Comparison of ENCODE assay signal across 13 cellular contexts in genomic region chr20:49687595-49688567, GRCh38. TPM values are rescaled to one million over a fixed set of nuclear protein-coding genes. Genes with fewer than 3 reads are reported as not detected.
DNase-seq lines count a peak whose midpoint lies in the region; ATAC-seq and TF ChIP-seq lines count a peak whose summit lies in the region.
"Had no signal": no experiment of that assay in that cellular context is flagged by ENCODE, and none has a peak within 500 bp of the region (broad histone marks: within the 10 kb centered on the region; RNA-seq: fewer than 3 reads in every experiment).

No MANE protein-coding gene starts in this region.

- H3K27me3 ChIP-seq in breast epithelium (no peaks in the 10 kb centered on the region), adipocyte (replicated peaks; ENCODE audit: control insufficient read depth, insufficient read depth, low read length) (no peaks in the 10 kb centered on the region), lung (ENCODE audit: control insufficient read depth, insufficient read depth) (no peaks in the 10 kb centered on the region), aorta (ENCODE audit: control insufficient read depth in 1 of 2, insufficient read depth in 2 of 2, low read length in 1 of 2) (no peaks in the 10 kb centered on the region)

- H3K9me3 ChIP-seq in breast epithelium (no peaks in the 10 kb centered on the region), adipocyte (ENCODE audit: control insufficient read depth, low read length) (no peaks in the 10 kb centered on the region), lung (ENCODE audit: control insufficient read depth in 2 of 2, insufficient read depth in 1 of 2, low read length in 1 of 2) (no peaks in the 10 kb centered on the region), aorta (ENCODE audit: control insufficient read depth, low read length) (no peaks in the 10 kb centered on the region)

- H3K4me3 Mint-ChIP-seq in MCF 10A (ENCODE audit: unreplicated experiment) = no peak overlapping the region
- H3K4me3 Mint-ChIP-seq: activated naive CD4-positive, alpha-beta T cell treated with anti-CD3 and anti-CD28 coated beads, Interleukin-2, amount 10 ng/mL, durations not matched to agents 7 days and 5 days; naive B cell had no signal

- H3K4me1 ChIP-seq in breast epithelium (no peaks in the 10 kb centered on the region), adipocyte (ENCODE audit: control insufficient read depth, insufficient read depth, low read length) (peaks cover 50% of the 10 kb centered on the region), lung (ENCODE audit: control insufficient read depth in 2 of 2, insufficient read depth in 2 of 2, low read length in 2 of 2) (peaks cover 9 to 40% of the 10 kb centered on the region in 2 donors), aorta (ENCODE audit: control insufficient read depth in 1 of 2, insufficient read depth in 2 of 2, low read length in 2 of 2) (peaks cover 6 to 22% of the 10 kb centered on the region in 2 donors)

- ATAC-seq in lung (ENCODE audit: insufficient read depth, low FRiP score) = no peak
- peak; percentile 48 for ATAC-seq in aorta (ENCODE audit: low FRiP score)
- no peak for ATAC-seq in HG02884 (IDR thresholded peaks at IDR 0.05; ENCODE audit: unreplicated experiment)

- BruUV-seq in MCF 10A (replicated peaks; lab: Mats Ljungman, UMichigan) = no TSS peak

- H3K27me3 Mint-ChIP-seq in MCF 10A (ENCODE audit: insufficient read depth, unreplicated experiment) = no peaks in the 10 kb centered on the region
- H3K27me3 Mint-ChIP-seq: activated naive CD4-positive, alpha-beta T cell treated with anti-CD3 and anti-CD28 coated beads, Interleukin-2, amount 10 ng/mL, durations not matched to agents 7 days and 5 days; naive B cell had no signal

- WGBS in lung, 2 donors = 78 to 81% methylated on average over 4 of the region's 4 CpGs
- WGBS in aorta, 2 donors = 55 to 57% methylated on average over 4 of the region's 4 CpGs

- H3K4me3 ChIP-seq in breast epithelium (no peak overlapping the region), adipocyte (ENCODE audit: low read length) (no peak overlapping the region), lung (no peak overlapping the region), aorta (ENCODE audit: low read length in 2 of 2) (no peak overlapping the region)

- H3K4me1 Mint-ChIP-seq in MCF 10A (ENCODE audit: insufficient read depth, unreplicated experiment) = peaks cover 42% of the 10 kb centered on the region

- H3K27ac Mint-ChIP-seq in MCF 10A (ENCODE audit: low read depth, unreplicated experiment) = peak overlapping the region; percentile 66
- H3K27ac Mint-ChIP-seq: activated naive CD4-positive, alpha-beta T cell treated with anti-CD3 and anti-CD28 coated beads, Interleukin-2, amount 10 ng/mL, durations not matched to agents 7 days and 5 days had no signal

- peaks cover 10% of the 10 kb centered on the region for H3K36me3 Mint-ChIP-seq in MCF 10A (ENCODE audit: insufficient read depth, unreplicated experiment)
- H3K36me3 Mint-ChIP-seq: activated naive CD4-positive, alpha-beta T cell treated with anti-CD3 and anti-CD28 coated beads, Interleukin-2, amount 10 ng/mL, durations not matched to agents 7 days and 5 days; naive B cell had no signal

- H3K27ac ChIP-seq in breast epithelium (peak overlapping the region in 1 of 2 donors; percentile 48), lung (ENCODE audit: low read depth in 1 of 2, low read length in 1 of 2) (peak overlapping the region; percentile 14 to 46), aorta (ENCODE audit: low read depth in 1 of 2, low read length in 2 of 2) (peak overlapping the region; percentile 35 to 51)

- CTCF ChIA-PET in MCF 10A (lab: Yijun Ruan, JAX) = interaction anchor here (0.6 kb wide), 1 partner anchor 157 kb away, joined by 4 read pairs; no protein-coding TSS in a partner anchor

- TF ChIP-seq POLR2A in breast epithelium (IDR thresholded peaks at IDR 0.05) = no peak

- H3K9ac ChIP-seq in adipocyte (ENCODE audit: low read length) = peak overlapping the region; percentile 60

- H3K36me3 ChIP-seq in breast epithelium (no peaks in the 10 kb centered on the region), adipocyte (ENCODE audit: control insufficient read depth, insufficient read depth, low read length, severe bottlenecking) (no peaks in the 10 kb centered on the region), lung (ENCODE audit: control insufficient read depth in 2 of 2, insufficient read depth in 2 of 2, low read length in 2 of 2) (peaks cover 0 to 1% of the 10 kb centered on the region in 2 donors), aorta (ENCODE audit: control insufficient read depth in 1 of 2, insufficient read depth in 2 of 2, low read length in 1 of 2) (no peaks in the 10 kb centered on the region)

- DNase-seq in MCF 10A (ENCODE audit: unreplicated experiment) = no peak
- no peak for DNase-seq in breast epithelium (ENCODE audit: low spot score in 2 of 2)
- no peak for DNase-seq in adipocyte (ENCODE audit: low read depth)
- no peak for DNase-seq in lung (ENCODE audit: low spot score)
- no peak for DNase-seq in aorta
- no peak for DNase-seq in DMS114 treated with DMSO at 0.1 percent for 48 hours (lab: John Stamatoyannopoulos, UW; ENCODE audit: unreplicated experiment)
- no peak for DNase-seq in 8988T
- DNase-seq: ACHN; activated naive CD4-positive, alpha-beta T cell treated with anti-CD3 and anti-CD28 coated beads, Interleukin-2, amount 10 ng/mL, durations not matched to agents 7 days and 5 days; naive B cell; RPMI8226; stimulated activated CD4-positive, alpha-beta T cell treated with anti-CD3 and anti-CD28 coated beads, Interleukin-2, amount 100 ng/mL, for 24 hours had no signal

- H3K9me3 Mint-ChIP-seq in MCF 10A (ENCODE audit: unreplicated experiment) = no peaks in the 10 kb centered on the region
- H3K9me3 Mint-ChIP-seq: activated naive CD4-positive, alpha-beta T cell treated with anti-CD3 and anti-CD28 coated beads, Interleukin-2, amount 10 ng/mL, durations not matched to agents 7 days and 5 days; naive B cell had no signal

- no peak for TF ChIP-seq CTCF in MCF 10A (IDR thresholded peaks at IDR 0.05; ENCODE audit: unreplicated experiment)
- no peak for TF ChIP-seq CTCF in breast epithelium (IDR thresholded peaks at IDR 0.05)
- TF ChIP-seq CTCF in lung (IDR thresholded peaks at IDR 0.05; ENCODE audit: control extremely low read depth, extremely low read depth) = no peak

- intact Hi-C loops in MCF 10A (cut with micrococcal nuclease) = no loop called here
- intact Hi-C loops in breast epithelium (cut with DNase I; ENCODE audit: low total_unique reads) = no loop called here
- intact Hi-C loops in aorta (cut with DNase I) = no loop called here

- POLR2A ChIA-PET in MCF 10A (lab: Yijun Ruan, JAX) = interaction anchor here (0.6 to 1.7 kb wide), 9 partner anchors 8 to 260 kb away, joined by 3 to 7 read pairs (median 4); partner anchors contain the start of gene B4GALT5

RNA-seq across cellular contexts. Expression of gene B4GALT5, which starts 25.8 kb away (rescaled TPM):
- total RNA-seq in MCF 10A (2022) (17.1 and 19.7 TPM in 2 replicates), breast epithelium (10 to 100 TPM; 16.8 to 33.8 (median 22.1) TPM), lung (10 to 100 TPM; 40.1 to 43.7 TPM), aorta (10 to 100 TPM; 35.9 to 38.3 TPM)
- polyA plus RNA-seq in lung (10 to 100 TPM; 13.9 to 56.7 TPM), aorta (1 to 10 TPM; 8.3 to 8.8 TPM)
